ENCODE assay signal across 15 cellular contexts in genomic region chr1:183817576-183818288, GRCh38. TPM values are rescaled to one million over a fixed set of nuclear protein-coding genes. Genes with fewer than 3 reads are reported as not detected.
A peak's percentile ranks its signal among the peaks of the same experiment; 100 is the strongest.
DNase-seq lines count a peak whose midpoint lies in the region; ATAC-seq and TF ChIP-seq lines count a peak whose summit lies in the region.
"Had no signal": no experiment of that assay in that cellular context is flagged by ENCODE, and none has a peak within 500 bp of the region (broad histone marks: within the 10 kb centered on the region; RNA-seq: fewer than 3 reads in every experiment).

No MANE protein-coding gene starts in this region.

- H3K9me3 Mint-ChIP-seq in progenitor cell of endocrine pancreas (ENCODE audit: low read depth), result no peaks in the 10 kb centered on the region
- H3K9me3 Mint-ChIP-seq: natural killer cell; T-helper 2 cell treated with Interferon-gamma antibody and Interleukin-4, amounts not matched to agents 5 μg/mL and 100 μg/mL, for 36 hours had no signal

- H3K27me3 Mint-ChIP-seq in progenitor cell of endocrine pancreas, result no peaks in the 10 kb centered on the region

- peaks cover 13% of the 10 kb centered on the region for H3F3A ChIP-seq in smooth muscle cell (ENCODE audit: low read depth)

- intact Hi-C loops in right cardiac atrium (cut with DNase I), result loop anchor here in 2 of 4 donors (10.0 kb wide), 2 partner anchors 47 to 57 kb away; no protein-coding TSS in a partner anchor

- no peaks in the 10 kb centered on the region for H4K20me1 ChIP-seq in smooth muscle cell (ENCODE audit: low read depth)

- H3K36me3 ChIP-seq in smooth muscle cell (ENCODE audit: low read depth), result no peaks in the 10 kb centered on the region

- H3K9ac ChIP-seq in smooth muscle cell (ENCODE audit: low read depth), result no peak overlapping the region

- H3K79me2 ChIP-seq in smooth muscle cell (ENCODE audit: low read depth), result peaks cover 70% of the 10 kb centered on the region

- TF ChIP-seq CTCF in smooth muscle cell (IDR thresholded peaks at IDR 0.05; ENCODE audit: borderline replicate concordance, insufficient read depth, poor library complexity, severe bottlenecking) (no peak), progenitor cell of endocrine pancreas (IDR thresholded peaks at IDR 0.05; ENCODE audit: unreplicated experiment) (no peak)

- DNase-seq in EH (ENCODE audit: low read depth) (peak; percentile 49), right cardiac atrium (no peak), smooth muscle cell (lab: John Stamatoyannopoulos, UW; ENCODE audit: unreplicated experiment) (no peak), progenitor cell of endocrine pancreas (ENCODE audit: low spot score, unreplicated experiment) (no peak), NCI-H1436 treated with DMSO at 0.1 percent for 48 hours (lab: John Stamatoyannopoulos, UW) (no peak)
- DNase-seq: activated CD4-positive, alpha-beta T cell treated with anti-CD3 and anti-CD28 coated beads, Interleukin-2, amount 50 U/mL, for 48 hours; activated effector memory CD4-positive, alpha-beta T cell treated with Interleukin-2 at 50 U/mL for 16 hours; EL; GOT3; natural killer cell had no signal

- H3K4me2 ChIP-seq in smooth muscle cell, result peak overlapping the region; percentile 70

- no peak overlapping the region for H2AFZ ChIP-seq in smooth muscle cell (ENCODE audit: low read depth)

- no peak overlapping the region for H3K4me3 ChIP-seq in right cardiac atrium (ENCODE audit: low read length)
- H3K4me3 ChIP-seq in smooth muscle cell, result no peak overlapping the region

- ATAC-seq in right cardiac atrium (no peak), HG03442 (IDR thresholded peaks at IDR 0.05; ENCODE audit: unreplicated experiment) (no peak), GM19397 (IDR thresholded peaks at IDR 0.05; ENCODE audit: unreplicated experiment) (no peak)
- ATAC-seq: natural killer cell had no signal

- no peak overlapping the region for H3K27ac Mint-ChIP-seq in progenitor cell of endocrine pancreas
- H3K27ac Mint-ChIP-seq: B cell; natural killer cell; T-helper 2 cell treated with Interferon-gamma antibody and Interleukin-4, amounts not matched to agents 5 μg/mL and 100 μg/mL, for 36 hours had no signal

- peaks cover 8% of the 10 kb centered on the region for H3K4me1 Mint-ChIP-seq in progenitor cell of endocrine pancreas (ENCODE audit: low read depth)
- H3K4me1 Mint-ChIP-seq: B cell, natural killer cell had no signal

- peaks cover 18% of the 10 kb centered on the region for H3K4me1 ChIP-seq in right cardiac atrium (ENCODE audit: control insufficient read depth, insufficient read depth, low read length)
- H3K4me1 ChIP-seq in smooth muscle cell (ENCODE audit: low read depth), result peaks cover 68% of the 10 kb centered on the region

- 34% methylated on average over 5 of the region's 5 CpGs for WGBS in right cardiac atrium
- WGBS in smooth muscle cell (ENCODE audit: low lambda C conversion rate), result 18% methylated on average over 5 of the region's 5 CpGs

- peak overlapping the region; percentile 63 for H3K27ac ChIP-seq in angular gyrus (ENCODE audit: low read depth, low read length)
- H3K27ac ChIP-seq in right cardiac atrium (ENCODE audit: low read length), result peak overlapping the region; percentile 52
- peak overlapping the region; percentile 35 for H3K27ac ChIP-seq in smooth muscle cell (ENCODE audit: low read depth)

- no peak overlapping the region for H3K4me3 Mint-ChIP-seq in progenitor cell of endocrine pancreas (ENCODE audit: low read depth)
- H3K4me3 Mint-ChIP-seq: B cell; natural killer cell; T-helper 2 cell treated with Interferon-gamma antibody and Interleukin-4, amounts not matched to agents 5 μg/mL and 100 μg/mL, for 36 hours had no signal

- H3K9me3 ChIP-seq in right cardiac atrium (ENCODE audit: control insufficient read depth, low read length) (no peaks in the 10 kb centered on the region), smooth muscle cell (replicated peaks; ENCODE audit: low read depth) (no peaks in the 10 kb centered on the region)

- H3K27me3 ChIP-seq in right cardiac atrium (ENCODE audit: control insufficient read depth, insufficient read depth) (no peaks in the 10 kb centered on the region), smooth muscle cell (ENCODE audit: low read depth) (no peaks in the 10 kb centered on the region)

- no peaks in the 10 kb centered on the region for H3K36me3 Mint-ChIP-seq in progenitor cell of endocrine pancreas (ENCODE audit: insufficient read depth)
- H3K36me3 Mint-ChIP-seq: natural killer cell had no signal

RNA-seq across cellular contexts. Expression of gene RGL1, which starts 12.8 kb away (rescaled TPM):
- total RNA-seq in right cardiac atrium (10 to 100 TPM; 16.3 to 22.9 (median 17.2) TPM), smooth muscle cell (21.1 and 26.3 TPM in 2 replicates), progenitor cell of endocrine pancreas (5.9 TPM in 2 replicates)
- polyA plus RNA-seq in right cardiac atrium (7.2 TPM), smooth muscle cell (13.4 and 21.4 TPM in 2 replicates)
